ENCODE assay signal across 9 cellular contexts in genomic region chr6:33392979-33393378, GRCh38. TPM values are rescaled to one million over a fixed set of nuclear protein-coding genes. Genes with fewer than 3 reads are reported as not detected.
DNase-seq lines count a peak whose midpoint lies in the region; ATAC-seq and TF ChIP-seq lines count a peak whose summit lies in the region.
"Had no signal": no experiment of that assay in that cellular context is flagged by ENCODE, and none has a peak within 500 bp of the region (broad histone marks: within the 10 kb centered on the region; RNA-seq: fewer than 3 reads in every experiment).

No MANE protein-coding gene starts in this region.

- H3K4me1 Mint-ChIP-seq in activated CD4-positive, alpha-beta memory T cell treated with anti-CD3 and anti-CD28 coated beads, Interleukin-2, amount 10 ng/mL, durations not matched to agents 7 days and 5 days, result peaks cover 53% of the 10 kb centered on the region

- peak overlapping the region; percentile 93 for H3K27ac Mint-ChIP-seq in activated CD4-positive, alpha-beta memory T cell treated with anti-CD3 and anti-CD28 coated beads, Interleukin-2, amount 10 ng/mL, durations not matched to agents 7 days and 5 days

- H3K4me1 ChIP-seq in HAP-1 (peaks cover 21% of the 10 kb centered on the region), iPS-20b (ENCODE audit: insufficient read depth, low read length) (peaks cover 13% of the 10 kb centered on the region; the same call in 1 of the 2 replicates), heart left ventricle (peaks cover 4 to 19% (median 8%) of the 10 kb centered on the region in 12 donors)

- no peaks in the 10 kb centered on the region for H3K27me3 Mint-ChIP-seq in activated CD4-positive, alpha-beta memory T cell treated with anti-CD3 and anti-CD28 coated beads, Interleukin-2, amount 10 ng/mL, durations not matched to agents 7 days and 5 days

- TF ChIP-seq CTCF in AG10803 (conservative IDR thresholded peaks at IDR 0.05; ENCODE audit: low read length), result no peak
- TF ChIP-seq CTCF in heart left ventricle (IDR thresholded peaks at IDR 0.05), result no peak

- DNase-seq in AG10803 (ENCODE audit: low read depth), result no peak
- DNase-seq in HAP-1 (ENCODE audit: low spot score in 2 of 2), result no peak
- DNase-seq in activated CD4-positive, alpha-beta memory T cell treated with anti-CD3 and anti-CD28 coated beads, Interleukin-2, amount 10 ng/mL, durations not matched to agents 7 days and 5 days, result no peak
- DNase-seq in heart left ventricle, result no peak
- DNase-seq: naive thymus-derived CD4-positive, alpha-beta T cell had no signal

- H3K27me3 ChIP-seq in HAP-1 (ENCODE audit: low read depth) (no peaks in the 10 kb centered on the region), iPS-20b (ENCODE audit: insufficient read depth, low read length) (no peaks in the 10 kb centered on the region), heart left ventricle (no peaks in the 10 kb centered on the region)

- intact Hi-C loops in heart left ventricle (cut with DNase I), result loop anchor here in 1 of 10 donors (5.0 kb wide), 1 partner anchor 34 kb away; no protein-coding TSS in a partner anchor

- TF ChIP-seq POLR2A in heart left ventricle (IDR thresholded peaks at IDR 0.05), result no peak

- peak overlapping the region; percentile 93 for H3K9ac ChIP-seq in iPS-20b (ENCODE audit: low read depth, low read length)

- in situ Hi-C loops in HAP-1 (cut with MboI; ENCODE audit: low sequenced_read_pairs), result no loop called here

- WGBS in heart left ventricle, 4 donors, result 54 to 62% (median 55%) methylated on average over 3 of the region's 3 CpGs

- H3K27ac ChIP-seq in iPS-20b (ENCODE audit: low read length), result no peak overlapping the region
- no peak overlapping the region for H3K27ac ChIP-seq in heart left ventricle

- CTCF ChIA-PET in activated CD4-positive, alpha-beta memory T cell treated with anti-CD3 and anti-CD28 coated beads, Interleukin-2, amount 10 ng/mL, durations not matched to agents 7 days and 5 days (lab: Charles Lee), result interaction anchor here (1.0 to 1.3 kb wide), 2 partner anchors 75 to 116 kb away, joined by 3 read pairs; partner anchors contain the start of genes B3GALT4 and ZBTB22

- no peaks in the 10 kb centered on the region for H3K9me3 ChIP-seq in HAP-1
- H3K9me3 ChIP-seq in iPS-20b (ENCODE audit: insufficient read depth, low read depth, low read length), result no peaks in the 10 kb centered on the region
- no peaks in the 10 kb centered on the region for H3K9me3 ChIP-seq in heart left ventricle

- POLR2A ChIA-PET in activated CD4-positive, alpha-beta memory T cell treated with anti-CD3 and anti-CD28 coated beads, Interleukin-2, amount 10 ng/mL, durations not matched to agents 7 days and 5 days (lab: Charles Lee), result interaction anchor here (1.4 to 2.6 kb wide), 8 partner anchors 10 to 229 kb away, joined by 5 to 14 read pairs (median 8); partner anchors contain the start of genes CUTA and PHF1

- peaks cover 24% of the 10 kb centered on the region for H3K36me3 ChIP-seq in HAP-1 (replicated peaks)
- peaks cover 11% of the 10 kb centered on the region; the same call in 1 of the 2 replicates for H3K36me3 ChIP-seq in iPS-20b (ENCODE audit: insufficient read depth, low read depth, low read length)
- no peaks in the 10 kb centered on the region for H3K36me3 ChIP-seq in heart left ventricle

- H3K4me3 Mint-ChIP-seq in activated CD4-positive, alpha-beta memory T cell treated with anti-CD3 and anti-CD28 coated beads, Interleukin-2, amount 10 ng/mL, durations not matched to agents 7 days and 5 days, result peak overlapping the region; percentile 95

- peak overlapping the region; percentile 89 for H3K4me3 ChIP-seq in AG10803 (ENCODE audit: low read length)
- peak overlapping the region; percentile 99 for H3K4me3 ChIP-seq in HAP-1
- peak overlapping the region; percentile 95 for H3K4me3 ChIP-seq in iPS-20b (ENCODE audit: low read length)
- H3K4me3 ChIP-seq in heart left ventricle, result peak overlapping the region in 1 of 12 donors; percentile 69

- H3K36me3 Mint-ChIP-seq in activated CD4-positive, alpha-beta memory T cell treated with anti-CD3 and anti-CD28 coated beads, Interleukin-2, amount 10 ng/mL, durations not matched to agents 7 days and 5 days (ENCODE audit: low read depth), result peaks cover 49% of the 10 kb centered on the region

- H3K9me3 Mint-ChIP-seq in activated CD4-positive, alpha-beta memory T cell treated with anti-CD3 and anti-CD28 coated beads, Interleukin-2, amount 10 ng/mL, durations not matched to agents 7 days and 5 days, result no peaks in the 10 kb centered on the region

- no peak for ATAC-seq in GM18858 (IDR thresholded peaks at IDR 0.05; ENCODE audit: unreplicated experiment)
- ATAC-seq in GM19463 (IDR thresholded peaks at IDR 0.05; ENCODE audit: unreplicated experiment), result no peak
- ATAC-seq in GM19452 (IDR thresholded peaks at IDR 0.05; ENCODE audit: unreplicated experiment), result no peak
- ATAC-seq in heart left ventricle, result no peak
- ATAC-seq: naive thymus-derived CD4-positive, alpha-beta T cell had no signal

RNA-seq across cellular contexts. Expression of gene KIFC1, which starts 1.4 kb away (rescaled TPM):
- 100 to 1,000 TPM; 125 to 127 TPM for total RNA-seq in activated CD4-positive, alpha-beta memory T cell treated with anti-CD3 and anti-CD28 coated beads, Interleukin-2, amount 10 ng/mL, durations not matched to agents 7 days and 5 days
- total RNA-seq in heart left ventricle, result 1 to 10 TPM in 3 of 9 donors, under 1 TPM in 3, not detected in 3; 0.39 to 7.0 (median 1.0) TPM
- polyA plus RNA-seq in heart left ventricle, result under 1 TPM; 0.04 to 0.30 TPM

RNA-seq across cellular contexts. Expression of gene PHF1, which starts 17.8 kb away (rescaled TPM):
- 10 to 100 TPM; 46.4 to 51.4 TPM for total RNA-seq in activated CD4-positive, alpha-beta memory T cell treated with anti-CD3 and anti-CD28 coated beads, Interleukin-2, amount 10 ng/mL, durations not matched to agents 7 days and 5 days
- total RNA-seq in heart left ventricle, result 10 to 100 TPM; 43.0 to 82.1 (median 47.3) TPM
- polyA plus RNA-seq in heart left ventricle, result 10 to 100 TPM; 54.0 to 77.0 TPM

RNA-seq across cellular contexts. Expression of gene CUTA, which starts 24.9 kb away (rescaled TPM):
- total RNA-seq in activated CD4-positive, alpha-beta memory T cell treated with anti-CD3 and anti-CD28 coated beads, Interleukin-2, amount 10 ng/mL, durations not matched to agents 7 days and 5 days, result 100 to 1,000 TPM; 243 TPM
- 100 to 1,000 TPM in 8 of 9 donors, 10 to 100 TPM in 1; 99.3 to 142 (median 120) TPM for total RNA-seq in heart left ventricle
- polyA plus RNA-seq in heart left ventricle, result 100 to 1,000 TPM; 139 to 142 TPM

RNA-seq across cellular contexts. Expression of gene SYNGAP1, which starts 26.9 kb away (rescaled TPM):
- 10 to 100 TPM; 35.3 to 39.7 TPM for total RNA-seq in activated CD4-positive, alpha-beta memory T cell treated with anti-CD3 and anti-CD28 coated beads, Interleukin-2, amount 10 ng/mL, durations not matched to agents 7 days and 5 days
- total RNA-seq in heart left ventricle, result 1 to 10 TPM; 2.4 to 9.9 (median 4.4) TPM
- polyA plus RNA-seq in heart left ventricle, result 1 to 10 TPM; 5.0 to 5.8 TPM

Comparison
In these comparisons a context has a peak if more than half of its experiments do, and no peak if none do; other contexts are left out.
1. RNA of gene KIFC1, which starts 1.4 kb away (total RNA-seq): 125 to 127 TPM in activated CD4-positive, alpha-beta memory T cell treated with anti-CD3 and anti-CD28 coated beads, Interleukin-2, amount 10 ng/mL, durations not matched to agents 7 days and 5 days; 0.39 to 7.0 TPM in heart left ventricle; every median in the first group is over 10 times any median in the second.